8 cellular contexts compared by ENCODE assay signal in genomic region chr1:27773732-27774445, GRCh38. TPM values are rescaled to one million over a fixed set of nuclear protein-coding genes. Genes with fewer than 3 reads are reported as not detected.
A peak's percentile ranks its signal among the peaks of the same experiment; 100 is the strongest.
DNase-seq lines count a peak whose midpoint lies in the region; ATAC-seq and TF ChIP-seq lines count a peak whose summit lies in the region.

No MANE protein-coding gene starts in this region.

- H3K4me3 ChIP-seq in epithelial cell of proximal tubule (ENCODE audit: low read depth, low read length): peak overlapping the region; percentile 90
- H3K4me3 ChIP-seq in naive thymus-derived CD4-positive, alpha-beta T cell (ENCODE audit: low read length): peak overlapping the region; percentile 97

- H3K9me3 ChIP-seq in naive thymus-derived CD4-positive, alpha-beta T cell (ENCODE audit: control insufficient read depth in 2 of 3, low read length in 3 of 3): no peaks in the 10 kb centered on the region

- TF ChIP-seq CTCF in epithelial cell of proximal tubule (conservative IDR thresholded peaks at IDR 0.05; ENCODE audit: low read depth, low read length) (no peak), GM13976 (IDR thresholded peaks at IDR 0.05; ENCODE audit: borderline replicate concordance, control extremely low read depth, extremely low read depth, insufficient read depth, missing control alignments) (no peak)

- H3K4me3 Mint-ChIP-seq in T-helper 1 cell treated with Interleukin-12 subunit alpha and Interleukin-12 subunit beta and Interleukin-4 antibody, amounts not matched to agents 30 μg/mL and 1 μg/mL, for 36 hours: peak overlapping the region; percentile 95
- H3K4me3 Mint-ChIP-seq in naive thymus-derived CD4-positive, alpha-beta T cell: peak overlapping the region; percentile 84 to 97 (median 94)

- peaks cover 10 to 13% of the 10 kb centered on the region in 2 donors for H3K4me1 ChIP-seq in naive thymus-derived CD4-positive, alpha-beta T cell (ENCODE audit: control insufficient read depth in 2 of 2, insufficient read depth in 2 of 2, low read length in 2 of 2)

- in situ Hi-C loops in GM13976 (cut with MboI; ENCODE audit: low sequenced_read_pairs, unreplicated experiment): no loop called here

- CTCF ChIA-PET in naive thymus-derived CD4-positive, alpha-beta T cell (lab: Charles Lee): interaction anchor here (1.0 to 1.6 kb wide), 5 partner anchors 7 to 130 kb away, joined by 3 to 5 read pairs (median 3); no protein-coding TSS in a partner anchor

- POLR2A ChIA-PET in naive thymus-derived CD4-positive, alpha-beta T cell (lab: Charles Lee): interaction anchor here (0.9 to 2.0 kb wide), 7 partner anchors 26 to 1408 kb away, joined by 3 to 13 read pairs (median 4); partner anchors contain the start of genes FAM76A, IFI6, PPP1R8 and SRSF4

- H3K27me3 Mint-ChIP-seq in T-helper 1 cell treated with Interleukin-12 subunit alpha and Interleukin-12 subunit beta and Interleukin-4 antibody, amounts not matched to agents 30 μg/mL and 1 μg/mL, for 36 hours (ENCODE audit: low read depth): no peaks in the 10 kb centered on the region
- no peaks in the 10 kb centered on the region for H3K27me3 Mint-ChIP-seq in naive thymus-derived CD4-positive, alpha-beta T cell

- H3K4me1 Mint-ChIP-seq in T-helper 1 cell treated with Interleukin-12 subunit alpha and Interleukin-12 subunit beta and Interleukin-4 antibody, amounts not matched to agents 30 μg/mL and 1 μg/mL, for 36 hours (ENCODE audit: low read depth): peaks cover 25% of the 10 kb centered on the region
- H3K4me1 Mint-ChIP-seq in naive thymus-derived CD4-positive, alpha-beta T cell: peaks cover 28 to 44% (median 37%) of the 10 kb centered on the region in 7 donors

- peaks cover 9% of the 10 kb centered on the region for H3K36me3 Mint-ChIP-seq in T-helper 1 cell treated with Interleukin-12 subunit alpha and Interleukin-12 subunit beta and Interleukin-4 antibody, amounts not matched to agents 30 μg/mL and 1 μg/mL, for 36 hours (ENCODE audit: low read depth)
- peaks cover 0 to 10% (median 6%) of the 10 kb centered on the region in 5 donors for H3K36me3 Mint-ChIP-seq in naive thymus-derived CD4-positive, alpha-beta T cell

- H3K36me3 ChIP-seq in naive thymus-derived CD4-positive, alpha-beta T cell (ENCODE audit: control insufficient read depth in 2 of 3, insufficient read depth in 3 of 3, low read length in 3 of 3): peaks cover 0 to 5% (median 0%) of the 10 kb centered on the region in 3 experiments

- H3K27ac ChIP-seq in naive thymus-derived CD4-positive, alpha-beta T cell (ENCODE audit: low read depth, low read length): peak overlapping the region; percentile 94

- DNase-seq in GM03348 (ENCODE audit: low spot score) (peak; percentile 12), epithelial cell of proximal tubule (ENCODE audit: low read depth) (no peak), GM13976 (ENCODE audit: low spot score) (no peak), COLO829 (ENCODE audit: low spot score) (no peak)
- DNase-seq in naive thymus-derived CD4-positive, alpha-beta T cell: peak in 4 of 9 donors; percentile 3 to 38 (median 36)

- peak overlapping the region; percentile 96 for H3K27ac Mint-ChIP-seq in T-helper 1 cell treated with Interleukin-12 subunit alpha and Interleukin-12 subunit beta and Interleukin-4 antibody, amounts not matched to agents 30 μg/mL and 1 μg/mL, for 36 hours
- peak overlapping the region; percentile 90 to 99 (median 96) for H3K27ac Mint-ChIP-seq in naive thymus-derived CD4-positive, alpha-beta T cell

- ATAC-seq in HG02938 (IDR thresholded peaks at IDR 0.05; ENCODE audit: unreplicated experiment) (peak; percentile 9), GM18868 (IDR thresholded peaks at IDR 0.05; ENCODE audit: unreplicated experiment) (no peak)
- ATAC-seq in naive thymus-derived CD4-positive, alpha-beta T cell: peak; percentile 3

- no peaks in the 10 kb centered on the region for H3K9me3 Mint-ChIP-seq in T-helper 1 cell treated with Interleukin-12 subunit alpha and Interleukin-12 subunit beta and Interleukin-4 antibody, amounts not matched to agents 30 μg/mL and 1 μg/mL, for 36 hours
- H3K9me3 Mint-ChIP-seq in naive thymus-derived CD4-positive, alpha-beta T cell: peaks cover 0 to 1% (median 0%) of the 10 kb centered on the region in 11 donors

- intact Hi-C loops in naive thymus-derived CD4-positive, alpha-beta T cell (cut with micrococcal nuclease): loop anchor here (1.0 to 10.0 kb wide), 9 partner anchors 49 to 895 kb away; partner anchors contain the start of genes FAM76A (in 2 of the 2), IFI6 (in 2 of the 2), PPP1R8 (in 2 of the 2) and AHDC1 (in 1 of the 2)

- H3K27me3 ChIP-seq in naive thymus-derived CD4-positive, alpha-beta T cell (ENCODE audit: control insufficient read depth in 2 of 2, insufficient read depth in 2 of 2, low read length in 2 of 2): no peaks in the 10 kb centered on the region

RNA-seq across cellular contexts. Expression of gene STX12, which starts 0.9 kb away (rescaled TPM):
- total RNA-seq in epithelial cell of proximal tubule: 21.7 and 31.5 TPM in 2 replicates
- 10 to 100 TPM; 23.9 to 38.7 (median 28.9) TPM for total RNA-seq in naive thymus-derived CD4-positive, alpha-beta T cell
- 10 to 100 TPM in 1 of 2 donors, 1 to 10 TPM in 1; 9.3 to 11.2 TPM for polyA plus RNA-seq in naive thymus-derived CD4-positive, alpha-beta T cell

RNA-seq across cellular contexts. Expression of gene FAM76A, which starts 48.1 kb away (rescaled TPM):
- 4.6 and 11.4 TPM in 2 replicates for total RNA-seq in epithelial cell of proximal tubule
- 10 to 100 TPM; 15.2 to 25.2 (median 22.2) TPM for total RNA-seq in naive thymus-derived CD4-positive, alpha-beta T cell
- polyA plus RNA-seq in naive thymus-derived CD4-positive, alpha-beta T cell: 10 to 100 TPM in 1 of 2 donors, 1 to 10 TPM in 1; 9.0 to 10.2 TPM

RNA-seq across cellular contexts. Expression of gene PPP1R8, which starts 56.7 kb away (rescaled TPM):
- 27.4 and 45.4 TPM in 2 replicates for total RNA-seq in epithelial cell of proximal tubule
- 10 to 100 TPM; 17.5 to 60.2 (median 39.5) TPM for total RNA-seq in naive thymus-derived CD4-positive, alpha-beta T cell
- 10 to 100 TPM; 37.4 to 45.8 TPM for polyA plus RNA-seq in naive thymus-derived CD4-positive, alpha-beta T cell
